8 cellular contexts compared by ENCODE assay signal in the genomic region with DNA sequence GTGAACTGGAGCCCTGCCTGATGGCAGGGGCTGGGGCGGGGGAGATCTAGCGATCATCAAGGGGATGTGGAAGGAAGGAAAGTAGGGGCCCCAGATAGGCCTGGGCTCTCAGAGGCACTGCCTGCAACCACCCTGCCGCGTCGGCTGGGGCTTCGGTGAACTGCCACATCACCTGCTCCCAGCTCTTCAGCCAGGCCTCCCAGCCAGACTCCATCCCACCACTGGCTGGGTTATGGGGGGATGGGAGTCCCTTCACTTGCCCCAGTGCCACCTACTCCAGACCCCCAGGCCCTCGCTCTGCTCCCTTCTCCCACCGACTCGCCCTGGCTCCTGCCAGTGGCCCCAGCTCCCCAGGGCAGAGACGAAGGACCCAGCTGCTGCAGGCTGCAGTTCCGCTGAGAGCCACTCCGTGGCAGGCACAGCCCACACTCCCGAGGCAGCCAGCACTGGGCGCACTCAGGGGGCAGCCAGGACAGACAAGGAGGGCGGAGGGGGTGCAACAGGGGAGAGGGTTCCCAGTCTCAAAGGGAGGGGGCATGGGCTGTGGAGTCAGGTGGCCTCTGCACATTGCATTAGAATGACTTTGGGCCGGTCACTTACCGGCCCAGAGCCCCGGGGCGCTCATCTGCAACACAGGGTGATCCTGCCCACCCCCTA. TPM values are rescaled to one million over a fixed set of nuclear protein-coding genes. Genes with fewer than 3 reads are reported as not detected.
DNase-seq lines count a peak whose midpoint lies in the region; ATAC-seq and TF ChIP-seq lines count a peak whose summit lies in the region.

No MANE protein-coding gene starts in this region.

- intact Hi-C loops in activated CD4-positive, alpha-beta memory T cell treated with anti-CD3 and anti-CD28 coated beads for 36 hours (cut with micrococcal nuclease), result loop anchor here (1.0 to 5.0 kb wide), 3 partner anchors 23 to 149 kb away; no protein-coding TSS in a partner anchor
- intact Hi-C loops in mucosa of descending colon (cut with DNase I, micrococcal nuclease), result no loop called here

- H3K27ac Mint-ChIP-seq in activated CD4-positive, alpha-beta memory T cell treated with anti-CD3 and anti-CD28 coated beads for 36 hours, result no peak overlapping the region

- no peaks in the 10 kb centered on the region for H3F3A ChIP-seq in MM.1S (ENCODE audit: insufficient read depth, low read length)

- no peak overlapping the region for H3K9ac ChIP-seq in MM.1S (ENCODE audit: low read length)

- no peaks in the 10 kb centered on the region for H3K36me3 ChIP-seq in MM.1S (replicated peaks; ENCODE audit: insufficient read depth, low read length)
- no peaks in the 10 kb centered on the region for H3K36me3 ChIP-seq in mucosa of descending colon (ENCODE audit: low read depth)

- POLR2A ChIA-PET in activated CD4-positive, alpha-beta memory T cell treated with anti-CD3 and anti-CD28 coated beads for 36 hours (lab: Charles Lee), result no interaction called here

- H3K4me3 Mint-ChIP-seq in activated CD4-positive, alpha-beta memory T cell treated with anti-CD3 and anti-CD28 coated beads for 36 hours, result no peak overlapping the region

- ATAC-seq in GM19455 (IDR thresholded peaks at IDR 0.05; ENCODE audit: unreplicated experiment) (peak; percentile 64), mucosa of descending colon (peak; percentile 81)

- H3K27ac ChIP-seq in MM.1S (ENCODE audit: low read length), result no peak overlapping the region

- H3K4me1 ChIP-seq in MM.1S (ENCODE audit: low read length) (no peaks in the 10 kb centered on the region), mucosa of descending colon (ENCODE audit: low read depth) (no peaks in the 10 kb centered on the region)

- H4K20me1 ChIP-seq in MM.1S (ENCODE audit: insufficient read depth, low read length), result no peaks in the 10 kb centered on the region

- no peak overlapping the region for H3K4me2 ChIP-seq in MM.1S (ENCODE audit: low read depth, low read length)

- no peaks in the 10 kb centered on the region for H3K9me3 Mint-ChIP-seq in activated CD4-positive, alpha-beta memory T cell treated with anti-CD3 and anti-CD28 coated beads for 36 hours

- peak; percentile 88 for TF ChIP-seq CTCF in MM.1S (IDR thresholded peaks at IDR 0.05; ENCODE audit: low read length)
- peak; percentile 84 for TF ChIP-seq CTCF in mucosa of descending colon (IDR thresholded peaks at IDR 0.05)

- peak; percentile 36 for DNase-seq in COLO668 (lab: John Stamatoyannopoulos, UW; ENCODE audit: unreplicated experiment)
- peak; percentile 41 for DNase-seq in MM.1S
- peak; percentile 66 for DNase-seq in activated CD4-positive, alpha-beta memory T cell treated with anti-CD3 and anti-CD28 coated beads for 36 hours
- DNase-seq in effector CD8-positive, alpha-beta T cell (lab: John Stamatoyannopoulos, UW), result peak; percentile 41
- DNase-seq in mucosa of descending colon, result peak; percentile 55 to 68 (median 66)
- peak; percentile 65 for DNase-seq in superior temporal gyrus (ENCODE audit: extremely low spot score)
- DNase-seq in AML-193 (lab: John Stamatoyannopoulos, UW), result no peak

- H3K9me2 ChIP-seq in MM.1S (replicated peaks; ENCODE audit: insufficient read depth, low read length), result no peaks in the 10 kb centered on the region

- H3K4me1 Mint-ChIP-seq in activated CD4-positive, alpha-beta memory T cell treated with anti-CD3 and anti-CD28 coated beads for 36 hours (ENCODE audit: low read depth), result peaks cover 6% of the 10 kb centered on the region

- CTCF ChIA-PET in activated CD4-positive, alpha-beta memory T cell treated with anti-CD3 and anti-CD28 coated beads for 36 hours (lab: Charles Lee), result interaction anchor here (0.6 to 10.7 kb wide), 35 partner anchors 10 to 214 kb away, joined by 3 to 108 read pairs (median 4); a partner anchor contains a TSS

- no peaks in the 10 kb centered on the region for H3K36me3 Mint-ChIP-seq in activated CD4-positive, alpha-beta memory T cell treated with anti-CD3 and anti-CD28 coated beads for 36 hours

- H2AFZ ChIP-seq in MM.1S (ENCODE audit: low read length), result no peak overlapping the region

- H3K27me3 ChIP-seq in MM.1S (replicated peaks; ENCODE audit: insufficient read depth, low read length), result no peaks in the 10 kb centered on the region

- no peaks in the 10 kb centered on the region for H3K9me3 ChIP-seq in MM.1S (replicated peaks; ENCODE audit: insufficient read depth, low read length)
- H3K9me3 ChIP-seq in mucosa of descending colon, result no peaks in the 10 kb centered on the region

- peaks cover 20% of the 10 kb centered on the region for H3K27me3 Mint-ChIP-seq in activated CD4-positive, alpha-beta memory T cell treated with anti-CD3 and anti-CD28 coated beads for 36 hours

- H3K4me3 ChIP-seq in MM.1S (ENCODE audit: low read length) (no peak overlapping the region), mucosa of descending colon (no peak overlapping the region)

- H3K79me2 ChIP-seq in MM.1S (ENCODE audit: low read length), result no peaks in the 10 kb centered on the region

RNA-seq across cellular contexts. Expression of a gene that starts 15.2 kb away (rescaled TPM):
- total RNA-seq in activated CD4-positive, alpha-beta memory T cell treated with anti-CD3 and anti-CD28 coated beads for 36 hours, result under 1 TPM; 0.34 to 0.45 TPM
- total RNA-seq in mucosa of descending colon, result 10 to 100 TPM in 1 of 3 donors, 1 to 10 TPM in 2; 2.9 to 87.1 (median 5.3) TPM

RNA-seq across cellular contexts. Expression of a gene that starts 27.9 kb away (rescaled TPM):
- 10 to 100 TPM; 10.4 to 13.2 TPM for total RNA-seq in activated CD4-positive, alpha-beta memory T cell treated with anti-CD3 and anti-CD28 coated beads for 36 hours
- 1 to 10 TPM; 2.5 to 6.3 (median 6.0) TPM for total RNA-seq in mucosa of descending colon

Comparison
In these comparisons a context has a peak if more than half of its experiments do, and no peak if none do; other contexts are left out.
1. DNase-seq: peak in COLO668 (single experiment), MM.1S (single experiment), activated CD4-positive, alpha-beta memory T cell treated with anti-CD3 and anti-CD28 coated beads for 36 hours (single experiment), effector CD8-positive, alpha-beta T cell (single experiment), mucosa of descending colon (3 of 3) and superior temporal gyrus (single experiment); none in AML-193 (0 of 2).